In genomic region chr11:114163231-114163631, GRCh38 we compare ENCODE assay signal across 1 cellular context.
TF ChIP-seq lines count a peak whose summit lies in the region.

No MANE protein-coding gene starts in this region.

TF ChIP-seq in GM23338, 12 proteins besides CTCF, POLR2A, EP300 and RAD21 (continued from another document):
- TF ChIP-seq, protein P1, sequence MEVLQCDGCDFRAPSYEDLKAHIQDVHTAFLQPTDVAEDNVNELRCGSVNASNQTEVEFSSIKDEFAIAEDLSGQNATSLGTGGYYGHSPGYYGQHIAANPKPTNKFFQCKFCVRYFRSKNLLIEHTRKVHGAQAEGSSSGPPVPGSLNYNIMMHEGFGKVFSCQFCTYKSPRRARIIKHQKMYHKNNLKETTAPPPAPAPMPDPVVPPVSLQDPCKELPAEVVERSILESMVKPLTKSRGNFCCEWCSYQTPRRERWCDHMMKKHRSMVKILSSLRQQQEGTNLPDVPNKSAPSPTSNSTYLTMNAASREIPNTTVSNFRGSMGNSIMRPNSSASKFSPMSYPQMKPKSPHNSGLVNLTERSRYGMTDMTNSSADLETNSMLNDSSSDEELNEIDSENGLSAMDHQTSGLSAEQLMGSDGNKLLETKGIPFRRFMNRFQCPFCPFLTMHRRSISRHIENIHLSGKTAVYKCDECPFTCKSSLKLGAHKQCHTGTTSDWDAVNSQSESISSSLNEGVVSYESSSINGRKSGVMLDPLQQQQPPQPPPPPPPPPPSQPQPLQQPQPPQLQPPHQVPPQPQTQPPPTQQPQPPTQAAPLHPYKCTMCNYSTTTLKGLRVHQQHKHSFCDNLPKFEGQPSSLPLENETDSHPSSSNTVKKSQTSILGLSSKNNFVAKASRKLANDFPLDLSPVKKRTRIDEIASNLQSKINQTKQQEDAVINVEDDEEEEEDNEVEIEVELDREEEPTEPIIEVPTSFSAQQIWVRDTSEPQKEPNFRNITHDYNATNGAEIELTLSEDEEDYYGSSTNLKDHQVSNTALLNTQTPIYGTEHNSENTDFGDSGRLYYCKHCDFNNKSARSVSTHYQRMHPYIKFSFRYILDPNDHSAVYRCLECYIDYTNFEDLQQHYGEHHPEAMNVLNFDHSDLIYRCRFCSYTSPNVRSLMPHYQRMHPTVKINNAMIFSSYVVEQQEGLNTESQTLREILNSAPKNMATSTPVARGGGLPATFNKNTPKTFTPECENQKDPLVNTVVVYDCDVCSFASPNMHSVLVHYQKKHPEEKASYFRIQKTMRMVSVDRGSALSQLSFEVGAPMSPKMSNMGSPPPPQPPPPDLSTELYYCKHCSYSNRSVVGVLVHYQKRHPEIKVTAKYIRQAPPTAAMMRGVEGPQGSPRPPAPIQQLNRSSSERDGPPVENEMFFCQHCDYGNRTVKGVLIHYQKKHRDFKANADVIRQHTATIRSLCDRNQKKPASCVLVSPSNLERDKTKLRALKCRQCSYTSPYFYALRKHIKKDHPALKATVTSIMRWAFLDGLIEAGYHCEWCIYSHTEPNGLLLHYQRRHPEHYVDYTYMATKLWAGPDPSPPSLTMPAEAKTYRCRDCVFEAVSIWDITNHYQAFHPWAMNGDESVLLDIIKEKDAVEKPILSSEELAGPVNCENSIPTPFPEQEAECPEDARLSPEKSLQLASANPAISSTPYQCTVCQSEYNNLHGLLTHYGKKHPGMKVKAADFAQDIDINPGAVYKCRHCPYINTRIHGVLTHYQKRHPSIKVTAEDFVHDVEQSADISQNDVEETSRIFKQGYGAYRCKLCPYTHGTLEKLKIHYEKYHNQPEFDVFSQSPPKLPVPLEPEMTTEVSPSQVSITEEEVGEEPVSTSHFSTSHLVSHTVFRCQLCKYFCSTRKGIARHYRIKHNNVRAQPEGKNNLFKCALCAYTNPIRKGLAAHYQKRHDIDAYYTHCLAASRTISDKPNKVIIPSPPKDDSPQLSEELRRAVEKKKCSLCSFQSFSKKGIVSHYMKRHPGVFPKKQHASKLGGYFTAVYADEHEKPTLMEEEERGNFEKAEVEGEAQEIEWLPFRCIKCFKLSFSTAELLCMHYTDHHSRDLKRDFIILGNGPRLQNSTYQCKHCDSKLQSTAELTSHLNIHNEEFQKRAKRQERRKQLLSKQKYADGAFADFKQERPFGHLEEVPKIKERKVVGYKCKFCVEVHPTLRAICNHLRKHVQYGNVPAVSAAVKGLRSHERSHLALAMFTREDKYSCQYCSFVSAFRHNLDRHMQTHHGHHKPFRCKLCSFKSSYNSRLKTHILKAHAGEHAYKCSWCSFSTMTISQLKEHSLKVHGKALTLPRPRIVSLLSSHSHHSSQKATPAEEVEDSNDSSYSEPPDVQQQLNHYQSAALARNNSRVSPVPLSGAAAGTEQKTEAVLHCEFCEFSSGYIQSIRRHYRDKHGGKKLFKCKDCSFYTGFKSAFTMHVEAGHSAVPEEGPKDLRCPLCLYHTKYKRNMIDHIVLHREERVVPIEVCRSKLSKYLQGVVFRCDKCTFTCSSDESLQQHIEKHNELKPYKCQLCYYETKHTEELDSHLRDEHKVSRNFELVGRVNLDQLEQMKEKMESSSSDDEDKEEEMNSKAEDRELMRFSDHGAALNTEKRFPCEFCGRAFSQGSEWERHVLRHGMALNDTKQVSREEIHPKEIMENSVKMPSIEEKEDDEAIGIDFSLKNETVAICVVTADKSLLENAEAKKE (CRISPR knock-in tag; IDR thresholded peaks at IDR 0.05), result no peak
- no peak for TF ChIP-seq ZNF331 (CRISPR knock-in tag; IDR thresholded peaks at IDR 0.05; ENCODE audit: low read depth)
- TF ChIP-seq ETS1 (IDR thresholded peaks at IDR 0.05), result no peak
- no peak for TF ChIP-seq NANOG (IDR thresholded peaks at IDR 0.05; ENCODE audit: borderline replicate concordance)
- TF ChIP-seq EZH2 (IDR thresholded peaks at IDR 0.05; ENCODE audit: low read depth, unreplicated experiment), result no peak
